In genomic region chr6:129671442-129672344, GRCh38 we compare ENCODE assay signal across 8 cellular contexts. TPM values are rescaled to one million over a fixed set of nuclear protein-coding genes. Genes with fewer than 3 reads are reported as not detected.
DNase-seq lines count a peak whose midpoint lies in the region; ATAC-seq, FAIRE-seq and TF ChIP-seq lines count a peak whose summit lies in the region.

No MANE protein-coding gene starts in this region.

- peak overlapping the region; percentile 97 for H3K4me2 ChIP-seq in GM12878 (ENCODE audit: control insufficient read depth, insufficient read depth)

- TF ChIP-seq RAD21 in GM12878 (IDR thresholded peaks at IDR 0.05; ENCODE audit: insufficient read depth, low read depth, low read length), result peak; percentile 77

- 9% methylated on average over 10 of the region's 10 CpGs for WGBS in GM12878 (ENCODE audit: insufficient coverage, insufficient replicate concordance, low lambda C conversion rate, missing lambda C conversion rate)
- 83% methylated on average over 10 of the region's 10 CpGs for WGBS in thymus

- BruUV-seq in GM12878 (replicated peaks; lab: Mats Ljungman, UMichigan), result no TSS peak

- peak overlapping the region; percentile 58; the same call in 1 of the 2 replicates for H3K4me3 ChIP-seq in GM12878
- H3K4me3 ChIP-seq in mucosa of descending colon, result no peak overlapping the region
- no peak overlapping the region for H3K4me3 ChIP-seq in thymus (ENCODE audit: low read length)

- in situ Hi-C loops in GM12878 (cut with MboI), result no loop called here

- peaks cover 47% of the 10 kb centered on the region for H3K4me1 ChIP-seq in GM12878 (ENCODE audit: control insufficient read depth, insufficient read depth, low read length)
- H3K4me1 ChIP-seq in mucosa of descending colon (ENCODE audit: low read depth), result no peaks in the 10 kb centered on the region
- peaks cover 3% of the 10 kb centered on the region for H3K4me1 ChIP-seq in thymus (ENCODE audit: control insufficient read depth, insufficient read depth, low read length)

- peak; percentile 88 for FAIRE-seq in GM12878 (lab: Jason Lieb, UNC)

- peaks cover 2% of the 10 kb centered on the region; the same call in 1 of the 3 replicates for H3K9me3 ChIP-seq in GM12878 (replicated peaks; ENCODE audit: control insufficient read depth, insufficient read depth, low read length)
- no peaks in the 10 kb centered on the region for H3K9me3 ChIP-seq in mucosa of descending colon
- H3K9me3 ChIP-seq in thymus (ENCODE audit: control insufficient read depth), result no peaks in the 10 kb centered on the region

- peak; percentile 51 to 69 (median 61); a peak in 5 of 6 replicates for TF ChIP-seq CTCF in GM12878 (IDR thresholded peaks at IDR 0.05 in 2 of 3, conservative IDR thresholded peaks at IDR 0.05 in 1 of 3; ENCODE audit: control insufficient read depth in 2 of 3, extremely low read depth in 1 of 3, insufficient read depth in 1 of 3, low read depth in 3 of 3, low read length in 3 of 3)
- no peak for TF ChIP-seq CTCF in mucosa of descending colon (IDR thresholded peaks at IDR 0.05)

- peak overlapping the region; percentile 71 for H3K9ac ChIP-seq in GM12878 (ENCODE audit: control insufficient read depth, insufficient read depth, low read length)

- ATAC-seq in GM19025 (IDR thresholded peaks at IDR 0.05; ENCODE audit: low read depth, unreplicated experiment) (peak; percentile 74), HG03066 (IDR thresholded peaks at IDR 0.05; ENCODE audit: low read depth, unreplicated experiment) (peak; percentile 86), GM12878 (peak; percentile 89), mucosa of descending colon (peak; percentile 87)

- H2AFZ ChIP-seq in GM12878 (ENCODE audit: control insufficient read depth, low read depth, low read length), result peak overlapping the region; percentile 47

- SMC1A ChIA-PET in GM12878 (lab: Charles Lee; ENCODE audit: uncharacterized antibody, unreplicated experiment), result interaction anchor here (0.8 to 22.4 kb wide), 27 partner anchors 8 to 172 kb away, joined by 3 to 434 read pairs (median 9); partner anchors contain the start of gene ARHGAP18

- RAD21 ChIA-PET in GM12878 (lab: Charles Lee; ENCODE audit: unreplicated experiment), result interaction anchor here (0.6 to 10.4 kb wide), 19 partner anchors 10 to 172 kb away, joined by 3 to 189 read pairs (median 8); partner anchors contain the start of gene ARHGAP18

- H3K27ac ChIP-seq in GM12878 (ENCODE audit: control insufficient read depth, insufficient read depth) (peak overlapping the region; percentile 98), thymus (ENCODE audit: low read depth) (peak overlapping the region; percentile 54)

- no peaks in the 10 kb centered on the region for H3K27me3 ChIP-seq in GM12878 (replicated peaks in 1 of 2; ENCODE audit: control insufficient read depth in 2 of 2, insufficient read depth in 2 of 2, low read length in 1 of 2)
- no peaks in the 10 kb centered on the region for H3K27me3 ChIP-seq in thymus (ENCODE audit: control insufficient read depth, insufficient read depth)

- POLR2A ChIA-PET in GM12878 (lab: Charles Lee), result interaction anchor here (0.6 to 9.8 kb wide), 10 partner anchors 8 to 111 kb away, joined by 3 to 115 read pairs (median 6); partner anchors contain the start of gene ARHGAP18

- H3K79me2 ChIP-seq in GM12878 (ENCODE audit: control insufficient read depth, insufficient read depth, low read length), result peaks cover 81% of the 10 kb centered on the region

- H4K20me1 ChIP-seq in GM12878 (ENCODE audit: control insufficient read depth, insufficient read depth), result no peaks in the 10 kb centered on the region

- CTCF ChIA-PET in GM12878 (lab: Yijun Ruan, JAX), result interaction anchor here (0.5 to 9.8 kb wide), 25 partner anchors 8 to 350 kb away, joined by 3 to 165 read pairs (median 5); partner anchors contain the start of genes ARHGAP18 and TMEM244

- TF ChIP-seq EP300 in GM12878 (IDR thresholded peaks at IDR 0.05; ENCODE audit: borderline replicate concordance in 1 of 2, control insufficient read depth in 1 of 2, low read depth in 2 of 2, low read length in 2 of 2), result peak in 1 of 2 experiments; percentile 62; a peak in 1 of 4 replicates

- H3K36me3 ChIP-seq in GM12878 (ENCODE audit: control insufficient read depth in 2 of 2, insufficient read depth in 2 of 2, low read length in 1 of 2) (no peaks in the 10 kb centered on the region; a peak in 2 of 4 replicates), mucosa of descending colon (ENCODE audit: low read depth) (no peaks in the 10 kb centered on the region), thymus (ENCODE audit: control insufficient read depth, insufficient read depth) (no peaks in the 10 kb centered on the region)

- TF ChIP-seq POLR2A in GM12878 (IDR thresholded peaks at IDR 0.05; ENCODE audit: low read depth, low read length), result peak; percentile 69

- DNase-seq in SKM-1 (lab: John Stamatoyannopoulos, UW; ENCODE audit: unreplicated experiment) (peak; percentile 90), GM12878 (ENCODE audit: low read depth, low spot score) (peak; percentile 89), mucosa of descending colon (peak in 1 of 3 donors; percentile 43), NCI-H2227 (lab: John Stamatoyannopoulos, UW; ENCODE audit: unreplicated experiment) (no peak), kidney glomerular epithelial cell (lab: John Stamatoyannopoulos, UW) (no peak)

- intact Hi-C loops in GM12878 (cut with micrococcal nuclease; ENCODE audit: unreplicated experiment) (loop anchor here (1.0 to 5.0 kb wide), 6 partner anchors 13 to 77 kb away; partner anchors contain the start of gene ARHGAP18), mucosa of descending colon (cut with DNase I, micrococcal nuclease) (no loop called here)

TF ChIP-seq in GM12878, 131 proteins besides CTCF, POLR2A, EP300 and RAD21 (continues in another document):
- TF ChIP-seq RFX5 (IDR thresholded peaks at IDR 0.05; ENCODE audit: low read depth, low read length) (0 out of 2 replicates have a peak, but pooled peaks have one; percentile 7), RAD51 (IDR thresholded peaks at IDR 0.05) (0 out of 2 replicates have a peak, but pooled peaks have one; percentile 34), SREBF2 (IDR thresholded peaks at IDR 0.05; ENCODE audit: low read length) (no peak), FOXM1 (IDR thresholded peaks at IDR 0.05; ENCODE audit: low read depth, low read length) (0 out of 2 replicates have a peak, but pooled peaks have one; percentile 68), ZNF384 (IDR thresholded peaks at IDR 0.05; ENCODE audit: borderline replicate concordance, low read depth, low read length) (no peak), NR2F1 (conservative IDR thresholded peaks at IDR 0.05) (peak; percentile 94), POU2F2 (IDR thresholded peaks at IDR 0.05; ENCODE audit: borderline replicate concordance, low read depth, low read length) (0 out of 3 replicates have a peak, but pooled peaks have one; percentile 42), WRNIP1 (IDR thresholded peaks at IDR 0.05; ENCODE audit: borderline replicate concordance, low read depth, low read length) (no peak), TCF7 (IDR thresholded peaks at IDR 0.05; ENCODE audit: borderline replicate concordance) (no peak), TBL1XR1 (IDR thresholded peaks at IDR 0.05; ENCODE audit: low read depth, low read length) (peak; percentile 70; the same call in 1 of the 2 replicates), CBX5 (IDR thresholded peaks at IDR 0.05; ENCODE audit: low read depth) (peak; percentile 82; the same call in 1 of the 2 replicates), CBX3 (IDR thresholded peaks at IDR 0.05; ENCODE audit: borderline replicate concordance, low read depth) (no peak), ATF7 (IDR thresholded peaks at IDR 0.05; ENCODE audit: low read depth) (peak; percentile 95)

RNA-seq across cellular contexts. Expression of gene ARHGAP18, which starts 38.3 kb away (rescaled TPM):
- 71.9 and 73.5 TPM in 2 replicates for total RNA-seq in GM12878 (2013; cell fraction: nucleolus; rRNA removed)
- 32.4 and 39.0 TPM in 2 replicates for total RNA-seq in GM12878 (2014; rRNA removed)
- total RNA-seq in GM12878 (2014; rRNA removed; fragmentation: Illumina TruSeq; extraction: Trizol), result 52.1 and 52.2 TPM in 2 replicates
- 32.3 and 35.0 TPM in 2 replicates for total RNA-seq in GM12878 (2021)
- 11.8 TPM for polyA plus RNA-seq in GM12878 (2011; ENCODE audit: low read depth)
- 37.7 and 62.0 TPM in 2 replicates for polyA plus RNA-seq in GM12878 (2011; rRNA removed)
- 12.4 and 14.5 TPM in 2 replicates for polyA plus RNA-seq in GM12878 (2011; cell fraction: cytosol; rRNA removed)
- 14.1 and 17.3 TPM in 2 replicates for polyA plus RNA-seq in GM12878 (2011; cell fraction: nucleus; rRNA removed)
- 20.8 and 37.4 TPM in 2 replicates for polyA plus RNA-seq in GM12878 (2012)
- polyA plus RNA-seq in GM12878 (2014; fragmentation: Illumina TruSeq; extraction: Trizol), result 37.5 and 45.8 TPM in 2 replicates
- 10 to 100 TPM; 24.9 to 28.0 TPM for polyA plus RNA-seq in GM12878 (2014; fragmentation: Nextera tagmentation; extraction: Ambion mirVana)
- polyA plus RNA-seq in GM12878 (2014; rRNA removed), result 14.8 and 18.2 TPM in 2 replicates
- polyA plus RNA-seq in GM12878 (2016; fragmentation: Nextera tagmentation; extraction: Ambion mirVana), result 10 to 100 TPM; 29.7 to 31.1 TPM
- polyA minus RNA-seq in GM12878 (2011; rRNA and poly(A)+ RNA removed), result 37.0 and 39.1 TPM in 2 replicates
- polyA minus RNA-seq in GM12878 (2011; cell fraction: cytosol; rRNA and poly(A)+ RNA removed), result 17.6 and 19.8 TPM in 2 replicates
- polyA minus RNA-seq in GM12878 (2011; cell fraction: nucleus; rRNA and poly(A)+ RNA removed), result 38.1 and 42.7 TPM in 2 replicates
- 10 to 100 TPM; 17.6 to 24.3 (median 20.1) TPM for total RNA-seq in mucosa of descending colon
- 8.2 TPM for polyA plus RNA-seq in thymus

Comparison
In these comparisons a context has a peak if more than half of its experiments do, and no peak if none do; other contexts are left out.
1. DNase-seq: peak in SKM-1 (single experiment) and GM12878 (single experiment); none in NCI-H2227 (single experiment) and kidney glomerular epithelial cell (single experiment).
2. Peak in every context shown above with its lines, with median percentiles within 50 percentile points of each other: ATAC-seq.